1 cellular context compared by ENCODE assay signal in genomic region chr14:101226603-101227425, GRCh38.
TF ChIP-seq lines count a peak whose summit lies in the region.

No MANE protein-coding gene starts in this region.

TF ChIP-seq in HepG2, 621 proteins besides CTCF, POLR2A, EP300 and RAD21 (continued from another document and continues in another):
- TF ChIP-seq ETV5 (CRISPR knock-in tag; IDR thresholded peaks at IDR 0.05; ENCODE audit: borderline replicate concordance) = peak; percentile 52; the same call in 1 of the 2 replicates
- TF ChIP-seq PLSCR1 (CRISPR knock-in tag; IDR thresholded peaks at IDR 0.05; ENCODE audit: borderline replicate concordance) = no peak
- TF ChIP-seq ZNF614 (CRISPR knock-in tag; IDR thresholded peaks at IDR 0.05; ENCODE audit: borderline replicate concordance) = peak; percentile 62; the same call in 1 of the 2 replicates
- TF ChIP-seq RXRB (CRISPR knock-in tag; IDR thresholded peaks at IDR 0.05; ENCODE audit: borderline replicate concordance) = peak; percentile 87
- no peak for TF ChIP-seq ZSCAN21 (CRISPR knock-in tag; IDR thresholded peaks at IDR 0.05; ENCODE audit: borderline replicate concordance)
- TF ChIP-seq ZNF720 (CRISPR knock-in tag; IDR thresholded peaks at IDR 0.05) = no peak
- no peak for TF ChIP-seq TCF12 (IDR thresholded peaks at IDR 0.05)
- peak; percentile 81; the same call in 1 of the 2 replicates for TF ChIP-seq TCF12 (CRISPR knock-in tag; IDR thresholded peaks at IDR 0.05)
- no peak for TF ChIP-seq ZNF704 (CRISPR knock-in tag; IDR thresholded peaks at IDR 0.05; ENCODE audit: borderline replicate concordance)
- TF ChIP-seq, protein P1, sequence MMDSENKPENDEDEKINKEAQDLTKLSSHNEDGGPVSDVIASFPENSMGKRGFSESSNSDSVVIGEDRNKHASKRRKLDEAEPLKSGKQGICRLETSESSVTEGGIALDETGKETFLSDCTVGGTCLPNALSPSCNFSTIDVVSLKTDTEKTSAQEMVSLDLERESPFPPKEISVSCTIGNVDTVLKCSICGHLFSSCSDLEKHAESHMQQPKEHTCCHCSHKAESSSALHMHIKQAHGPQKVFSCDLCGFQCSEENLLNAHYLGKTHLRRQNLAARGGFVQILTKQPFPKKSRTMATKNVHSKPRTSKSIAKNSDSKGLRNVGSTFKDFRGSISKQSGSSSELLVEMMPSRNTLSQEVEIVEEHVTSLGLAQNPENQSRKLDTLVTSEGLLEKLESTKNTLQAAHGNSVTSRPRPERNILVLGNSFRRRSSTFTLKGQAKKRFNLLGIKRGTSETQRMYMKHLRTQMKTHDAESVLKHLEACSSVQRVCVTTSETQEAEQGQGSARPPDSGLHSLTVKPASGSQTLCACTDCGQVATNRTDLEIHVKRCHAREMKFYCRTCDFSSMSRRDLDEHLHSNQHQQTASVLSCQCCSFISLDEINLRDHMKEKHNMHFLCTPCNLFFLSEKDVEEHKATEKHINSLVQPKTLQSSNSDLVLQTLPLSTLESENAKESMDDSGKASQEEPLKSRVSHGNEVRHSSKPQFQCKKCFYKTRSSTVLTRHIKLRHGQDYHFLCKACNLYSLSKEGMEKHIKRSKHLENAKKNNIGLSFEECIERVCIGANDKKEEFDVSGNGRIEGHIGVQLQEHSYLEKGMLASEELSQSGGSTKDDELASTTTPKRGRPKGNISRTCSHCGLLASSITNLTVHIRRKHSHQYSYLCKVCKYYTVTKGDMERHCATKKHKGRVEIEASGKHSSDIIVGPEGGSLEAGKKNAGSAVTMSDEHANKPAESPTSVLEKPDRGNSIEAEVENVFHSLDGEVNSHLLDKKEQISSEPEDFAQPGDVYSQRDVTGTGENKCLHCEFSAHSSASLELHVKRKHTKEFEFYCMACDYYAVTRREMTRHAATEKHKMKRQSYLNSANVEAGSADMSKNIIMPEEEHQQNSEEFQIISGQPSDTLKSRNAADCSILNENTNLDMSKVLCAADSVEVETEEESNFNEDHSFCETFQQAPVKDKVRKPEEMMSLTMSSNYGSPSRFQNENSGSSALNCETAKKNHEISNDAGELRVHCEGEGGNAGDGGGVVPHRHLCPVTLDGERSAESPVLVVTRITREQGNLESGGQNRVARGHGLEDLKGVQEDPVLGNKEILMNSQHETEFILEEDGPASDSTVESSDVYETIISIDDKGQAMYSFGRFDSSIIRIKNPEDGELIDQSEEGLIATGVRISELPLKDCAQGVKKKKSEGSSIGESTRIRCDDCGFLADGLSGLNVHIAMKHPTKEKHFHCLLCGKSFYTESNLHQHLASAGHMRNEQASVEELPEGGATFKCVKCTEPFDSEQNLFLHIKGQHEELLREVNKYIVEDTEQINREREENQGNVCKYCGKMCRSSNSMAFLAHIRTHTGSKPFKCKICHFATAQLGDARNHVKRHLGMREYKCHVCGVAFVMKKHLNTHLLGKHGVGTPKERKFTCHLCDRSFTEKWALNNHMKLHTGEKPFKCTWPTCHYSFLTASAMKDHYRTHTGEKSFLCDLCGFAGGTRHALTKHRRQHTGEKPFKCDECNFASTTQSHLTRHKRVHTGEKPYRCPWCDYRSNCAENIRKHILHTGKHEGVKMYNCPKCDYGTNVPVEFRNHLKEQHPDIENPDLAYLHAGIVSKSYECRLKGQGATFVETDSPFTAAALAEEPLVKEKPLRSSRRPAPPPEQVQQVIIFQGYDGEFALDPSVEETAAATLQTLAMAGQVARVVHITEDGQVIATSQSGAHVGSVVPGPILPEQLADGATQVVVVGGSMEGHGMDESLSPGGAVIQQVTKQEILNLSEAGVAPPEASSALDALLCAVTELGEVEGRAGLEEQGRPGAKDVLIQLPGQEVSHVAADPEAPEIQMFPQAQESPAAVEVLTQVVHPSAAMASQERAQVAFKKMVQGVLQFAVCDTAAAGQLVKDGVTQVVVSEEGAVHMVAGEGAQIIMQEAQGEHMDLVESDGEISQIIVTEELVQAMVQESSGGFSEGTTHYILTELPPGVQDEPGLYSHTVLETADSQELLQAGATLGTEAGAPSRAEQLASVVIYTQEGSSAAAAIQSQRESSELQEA (CRISPR knock-in tag; IDR thresholded peaks at IDR 0.05; ENCODE audit: not compliant biosample characterization) = no peak
- no peak for TF ChIP-seq ZNF747 (CRISPR knock-in tag; IDR thresholded peaks at IDR 0.05; ENCODE audit: borderline replicate concordance)
- no peak for TF ChIP-seq ZFP1 (CRISPR knock-in tag; IDR thresholded peaks at IDR 0.05)
- no peak for TF ChIP-seq GABPA (IDR thresholded peaks at IDR 0.05; ENCODE audit: low read depth, low read length)
- 0 out of 2 replicates have a peak, but pooled peaks have one; percentile 36 for TF ChIP-seq GABPA (CRISPR knock-in tag; IDR thresholded peaks at IDR 0.05; ENCODE audit: low read depth)
- no peak for TF ChIP-seq ZSCAN12 (CRISPR knock-in tag; IDR thresholded peaks at IDR 0.05)
- no peak for TF ChIP-seq MEIS1 (CRISPR knock-in tag; IDR thresholded peaks at IDR 0.05; ENCODE audit: borderline replicate concordance)
- peak; percentile 85 for TF ChIP-seq GATAD2A (CRISPR knock-in tag; IDR thresholded peaks at IDR 0.05)
- 0 out of 2 replicates have a peak, but pooled peaks have one; percentile 24 for TF ChIP-seq ZNF572 (CRISPR knock-in tag; IDR thresholded peaks at IDR 0.05)
- no peak for TF ChIP-seq ZNF280B (CRISPR knock-in tag; IDR thresholded peaks at IDR 0.05; ENCODE audit: borderline replicate concordance)
- TF ChIP-seq E2F5 (CRISPR knock-in tag; conservative IDR thresholded peaks at IDR 0.05) = no peak
- no peak for TF ChIP-seq ARNT2 (CRISPR knock-in tag; IDR thresholded peaks at IDR 0.05; ENCODE audit: low read depth)
- TF ChIP-seq, protein P2, sequence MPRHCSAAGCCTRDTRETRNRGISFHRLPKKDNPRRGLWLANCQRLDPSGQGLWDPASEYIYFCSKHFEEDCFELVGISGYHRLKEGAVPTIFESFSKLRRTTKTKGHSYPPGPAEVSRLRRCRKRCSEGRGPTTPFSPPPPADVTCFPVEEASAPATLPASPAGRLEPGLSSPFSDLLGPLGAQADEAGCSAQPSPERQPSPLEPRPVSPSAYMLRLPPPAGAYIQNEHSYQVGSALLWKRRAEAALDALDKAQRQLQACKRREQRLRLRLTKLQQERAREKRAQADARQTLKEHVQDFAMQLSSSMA (CRISPR knock-in tag; IDR thresholded peaks at IDR 0.05) = 0 out of 2 replicates have a peak, but pooled peaks have one; percentile 15
- no peak for TF ChIP-seq ZNF672 (CRISPR knock-in tag; IDR thresholded peaks at IDR 0.05)
- TF ChIP-seq, protein P3, sequence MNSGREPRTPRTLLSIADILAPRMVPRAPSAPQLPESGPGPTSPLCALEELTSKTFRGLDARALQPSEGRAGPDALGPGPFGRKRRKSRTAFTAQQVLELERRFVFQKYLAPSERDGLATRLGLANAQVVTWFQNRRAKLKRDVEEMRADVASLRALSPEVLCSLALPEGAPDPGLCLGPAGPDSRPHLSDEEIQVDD (CRISPR knock-in tag; IDR thresholded peaks at IDR 0.05; ENCODE audit: borderline replicate concordance) = 0 out of 2 replicates have a peak, but pooled peaks have one; percentile 24
- TF ChIP-seq SIN3B (IDR thresholded peaks at IDR 0.05; ENCODE audit: low read length) = no peak
- no peak for TF ChIP-seq GPBP1L1 (CRISPR knock-in tag; IDR thresholded peaks at IDR 0.05)
- no peak for TF ChIP-seq ZNF44 (CRISPR knock-in tag; IDR thresholded peaks at IDR 0.05)
- TF ChIP-seq ZNF746 (CRISPR knock-in tag; IDR thresholded peaks at IDR 0.05) = 0 out of 2 replicates have a peak, but pooled peaks have one; percentile 28
- TF ChIP-seq ZNF337 (CRISPR knock-in tag; IDR thresholded peaks at IDR 0.05; ENCODE audit: borderline replicate concordance, low read depth) = no peak
- TF ChIP-seq ZNF776 (CRISPR knock-in tag; IDR thresholded peaks at IDR 0.05) = 0 out of 2 replicates have a peak, but pooled peaks have one; percentile 33
- TF ChIP-seq HMG20B (CRISPR knock-in tag; conservative IDR thresholded peaks at IDR 0.05) = peak; percentile 66; the same call in 1 of the 2 replicates
- no peak for TF ChIP-seq ZBTB44 (CRISPR knock-in tag; IDR thresholded peaks at IDR 0.05)
- TF ChIP-seq DR1 (CRISPR knock-in tag; IDR thresholded peaks at IDR 0.05) = 0 out of 2 replicates have a peak, but pooled peaks have one; percentile 35
- peak; percentile 56; the same call in 1 of the 2 replicates for TF ChIP-seq KDM6A (CRISPR knock-in tag; IDR thresholded peaks at IDR 0.05; ENCODE audit: low read depth)
- TF ChIP-seq PITX1 (CRISPR knock-in tag; IDR thresholded peaks at IDR 0.05) = peak; percentile 86
- no peak for TF ChIP-seq PCBP2 (optimal IDR thresholded peaks at IDR 0.05; ENCODE audit: low read depth, low read length, poor library complexity, severe bottlenecking)
- TF ChIP-seq, protein P4, sequence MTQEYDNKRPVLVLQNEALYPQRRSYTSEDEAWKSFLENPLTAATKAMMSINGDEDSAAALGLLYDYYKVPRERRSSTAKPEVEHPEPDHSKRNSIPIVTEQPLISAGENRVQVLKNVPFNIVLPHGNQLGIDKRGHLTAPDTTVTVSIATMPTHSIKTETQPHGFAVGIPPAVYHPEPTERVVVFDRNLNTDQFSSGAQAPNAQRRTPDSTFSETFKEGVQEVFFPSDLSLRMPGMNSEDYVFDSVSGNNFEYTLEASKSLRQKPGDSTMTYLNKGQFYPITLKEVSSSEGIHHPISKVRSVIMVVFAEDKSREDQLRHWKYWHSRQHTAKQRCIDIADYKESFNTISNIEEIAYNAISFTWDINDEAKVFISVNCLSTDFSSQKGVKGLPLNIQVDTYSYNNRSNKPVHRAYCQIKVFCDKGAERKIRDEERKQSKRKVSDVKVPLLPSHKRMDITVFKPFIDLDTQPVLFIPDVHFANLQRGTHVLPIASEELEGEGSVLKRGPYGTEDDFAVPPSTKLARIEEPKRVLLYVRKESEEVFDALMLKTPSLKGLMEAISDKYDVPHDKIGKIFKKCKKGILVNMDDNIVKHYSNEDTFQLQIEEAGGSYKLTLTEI (CRISPR knock-in tag; conservative IDR thresholded peaks at IDR 0.05) = no peak
- TF ChIP-seq, protein P5, sequence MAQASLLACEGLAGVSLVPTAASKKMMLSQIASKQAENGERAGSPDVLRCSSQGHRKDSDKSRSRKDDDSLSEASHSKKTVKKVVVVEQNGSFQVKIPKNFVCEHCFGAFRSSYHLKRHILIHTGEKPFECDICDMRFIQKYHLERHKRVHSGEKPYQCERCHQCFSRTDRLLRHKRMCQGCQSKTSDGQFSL (CRISPR knock-in tag; IDR thresholded peaks at IDR 0.05) = no peak
- no peak for TF ChIP-seq SP4 (CRISPR knock-in tag; IDR thresholded peaks at IDR 0.05)
